In genomic region chrX:130401415-130402210, GRCh38 we compare ENCODE assay signal across 2 cellular contexts.
TF ChIP-seq lines count a peak whose summit lies in the region.

Gene RBMX2 (plus strand): TSS chrX:130401987. CDS start chrX:130402033, 46 bp downstream.

TF ChIP-seq in IMR-90, 13 proteins besides CTCF, POLR2A, EP300 and RAD21 (continued from another document):
- no peak for TF ChIP-seq MAFK (IDR thresholded peaks at IDR 0.05; ENCODE audit: low read depth, low read length)
- no peak for TF ChIP-seq USF2 (IDR thresholded peaks at IDR 0.05; ENCODE audit: low read depth, low read length)
- no peak for TF ChIP-seq MXI1 (IDR thresholded peaks at IDR 0.05; ENCODE audit: borderline replicate concordance, low read depth, low read length)
- TF ChIP-seq FOS (IDR thresholded peaks at IDR 0.05; ENCODE audit: low read depth, low read length): no peak
- no peak for TF ChIP-seq NFE2L2 (IDR thresholded peaks at IDR 0.05; ENCODE audit: low read depth, low read length)
- no peak for TF ChIP-seq RFX5 (IDR thresholded peaks at IDR 0.05; ENCODE audit: low read depth, low read length)
- TF ChIP-seq BHLHE40 (IDR thresholded peaks at IDR 0.05; ENCODE audit: low read depth, low read length): no peak

TF ChIP-seq in PFSK-1, 5 proteins besides CTCF, POLR2A, EP300 and RAD21 (continued from another document):
- TF ChIP-seq FOXP2 (optimal IDR thresholded peaks at IDR 0.05; ENCODE audit: borderline replicate concordance, extremely low read depth, extremely low read length, insufficient read depth): no peak
- TF ChIP-seq SIN3A (IDR thresholded peaks at IDR 0.05; ENCODE audit: borderline replicate concordance, insufficient read depth, low read length): no peak
TF ChIP-seq in PFSK-1: peak in this region for 3.
